Comparison of ENCODE assay signal across 8 cellular contexts in the genomic region with DNA sequence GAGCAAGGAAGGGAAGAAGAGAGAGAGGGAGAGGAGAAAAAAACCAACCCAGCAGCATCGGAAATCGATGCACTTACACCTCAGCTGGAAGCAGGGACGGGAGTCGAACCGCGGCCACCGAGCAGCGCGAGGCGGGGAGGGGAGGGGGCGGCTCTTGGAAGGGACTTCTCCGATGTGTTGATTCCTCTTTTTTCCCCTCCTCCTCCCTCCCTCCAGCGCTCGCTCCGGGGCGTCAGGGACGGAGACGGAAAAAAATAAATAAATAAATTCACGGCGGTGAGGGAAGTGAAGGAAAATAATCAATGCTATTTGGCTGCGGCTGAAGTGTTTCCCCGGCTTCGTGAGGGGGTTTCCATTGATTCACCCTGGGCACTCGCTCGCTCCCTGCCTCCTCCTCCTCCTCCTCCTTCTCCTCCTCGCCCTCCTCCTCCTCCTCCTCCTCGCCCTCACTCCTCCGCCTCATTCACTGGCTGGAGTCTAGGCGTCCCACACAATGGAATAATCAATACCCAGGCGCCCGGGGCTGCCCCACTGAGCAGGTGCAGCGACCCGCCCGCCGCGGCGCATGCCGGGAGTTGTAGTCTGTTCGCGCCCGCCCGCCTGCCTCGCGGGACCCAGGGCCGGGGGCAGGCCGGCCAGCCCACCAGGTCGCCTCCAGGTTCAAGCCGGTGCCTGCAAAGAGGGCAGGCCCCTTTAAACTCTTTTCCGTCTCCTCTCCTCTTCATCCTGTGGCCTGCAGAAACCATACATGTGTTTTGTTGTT. TPM values are rescaled to one million over a fixed set of nuclear protein-coding genes. Genes with fewer than 3 reads are reported as not detected.
A peak's percentile ranks its signal among the peaks of the same experiment; 100 is the strongest.
DNase-seq lines count a peak whose midpoint lies in the region; ATAC-seq and TF ChIP-seq lines count a peak whose summit lies in the region.

TSS of gene ZFHX2 (minus strand) at position 500 of the 763 bp plus-strand sequence. CDS start 16,440 bp downstream, outside the sequence.

- H3K27ac Mint-ChIP-seq in Caco-2 (ENCODE audit: unreplicated experiment) = no peak within 1 kb of the TSS
- H3K27ac Mint-ChIP-seq in nephron = peak within 1 kb of the TSS; percentile 53 to 93 (median 55)

- H3K4me1 ChIP-seq in Caco-2 = 0 out of 2 replicates have a peak, but pooled peaks cover 5% of the 10 kb centered on the region

- no peak for TF ChIP-seq CTCF in Caco-2 (IDR thresholded peaks at IDR 0.05; ENCODE audit: insufficient read depth in 1 of 2, low read depth in 1 of 2, low read length in 1 of 2, severe bottlenecking in 1 of 2, unreplicated experiment in 1 of 2)
- TF ChIP-seq CTCF in fibroblast of pulmonary artery (IDR thresholded peaks at IDR 0.05; ENCODE audit: low read length, missing control alignments) = no peak
- TF ChIP-seq CTCF in nephron (IDR thresholded peaks at IDR 0.05; ENCODE audit: unreplicated experiment in 3 of 3) = no peak

- no peaks in the 10 kb centered on the region for H3K9me3 ChIP-seq in Caco-2
- H3K9me3 ChIP-seq in KOPT-K1 (ENCODE audit: insufficient read depth, low read length, poor library complexity, severe bottlenecking) = no peaks in the 10 kb centered on the region

- peaks cover 8% of the 10 kb centered on the region for H3K36me3 Mint-ChIP-seq in Caco-2 (ENCODE audit: insufficient read depth, unreplicated experiment)
- no peaks in the 10 kb centered on the region for H3K36me3 Mint-ChIP-seq in nephron (ENCODE audit: low read depth)

- ATAC-seq in GM21529 (IDR thresholded peaks at IDR 0.05; ENCODE audit: unreplicated experiment) = peak; percentile 52

- H3K27me3 Mint-ChIP-seq in Caco-2 (ENCODE audit: insufficient read depth, unreplicated experiment) (no peaks in the 10 kb centered on the region), nephron (ENCODE audit: low read depth) (no peaks in the 10 kb centered on the region)

- H3K4me3 ChIP-seq in Caco-2 (ENCODE audit: low read depth, low read length) (peak within 1 kb of the TSS; percentile 54), fibroblast of pulmonary artery (replicated peaks; ENCODE audit: low read depth, low read length) (peak within 1 kb of the TSS; percentile 58)

- H3K4me1 Mint-ChIP-seq in Caco-2 (ENCODE audit: low read depth, unreplicated experiment) (peaks cover under 1% of the 10 kb centered on the region), nephron (peaks cover 14% of the 10 kb centered on the region)

- H3K36me3 ChIP-seq in Caco-2 (ENCODE audit: control insufficient read depth, insufficient read depth, low read length) (no peaks in the 10 kb centered on the region), KOPT-K1 (ENCODE audit: insufficient read depth, low read length) (no peaks in the 10 kb centered on the region)

- no peaks in the 10 kb centered on the region for H3K27me3 ChIP-seq in Caco-2 (replicated peaks; ENCODE audit: control insufficient read depth, insufficient read depth, low read length)

- CTCF ChIA-PET in Caco-2 (lab: Charles Lee) = interaction anchor here (0.7 to 1.5 kb wide), 2 partner anchors 10 to 73 kb away, joined by 4 to 5 read pairs; no protein-coding TSS in a partner anchor

- intact Hi-C loops in Caco-2 (cut with micrococcal nuclease; ENCODE audit: unreplicated experiment) = no loop called here

- no peaks in the 10 kb centered on the region for H3K9me3 Mint-ChIP-seq in Caco-2 (ENCODE audit: unreplicated experiment)
- H3K9me3 Mint-ChIP-seq in nephron = no peaks in the 10 kb centered on the region

- DNase-seq in Caco-2 (peak; percentile 80 to 87), fibroblast of pulmonary artery (ENCODE audit: low read depth) (peak; percentile 31)
- peak; percentile 87 for DNase-seq in activated T-cell treated with anti-CD3 and anti-CD28 coated beads, Interleukin-2, amount 50 U/mL, for 48 hours
- peak; percentile 32 to 71 (median 62) for DNase-seq in stimulated activated naive CD4-positive, alpha-beta T cell (lab: John Stamatoyannopoulos, UW)

- no TSS peak for BruUV-seq in Caco-2 (replicated peaks; lab: Mats Ljungman, UMichigan)

- no peak within 1 kb of the TSS for H3K4me3 Mint-ChIP-seq in Caco-2 (ENCODE audit: unreplicated experiment)
- peak within 1 kb of the TSS in 1 of 3 experiments; percentile 20 for H3K4me3 Mint-ChIP-seq in nephron

- peak within 1 kb of the TSS; percentile 58 for H3K27ac ChIP-seq in KOPT-K1 (ENCODE audit: low read depth, low read length, poor library complexity, severe bottlenecking)

- POLR2A ChIA-PET in Caco-2 (lab: Charles Lee) = interaction anchor here (0.6 to 0.7 kb wide), 2 partner anchors 9 to 231 kb away, joined by 3 to 4 read pairs; no protein-coding TSS in a partner anchor

TF ChIP-seq in PFSK-1, 5 proteins besides CTCF, POLR2A, EP300 and RAD21:
- TF ChIP-seq, protein P1, sequence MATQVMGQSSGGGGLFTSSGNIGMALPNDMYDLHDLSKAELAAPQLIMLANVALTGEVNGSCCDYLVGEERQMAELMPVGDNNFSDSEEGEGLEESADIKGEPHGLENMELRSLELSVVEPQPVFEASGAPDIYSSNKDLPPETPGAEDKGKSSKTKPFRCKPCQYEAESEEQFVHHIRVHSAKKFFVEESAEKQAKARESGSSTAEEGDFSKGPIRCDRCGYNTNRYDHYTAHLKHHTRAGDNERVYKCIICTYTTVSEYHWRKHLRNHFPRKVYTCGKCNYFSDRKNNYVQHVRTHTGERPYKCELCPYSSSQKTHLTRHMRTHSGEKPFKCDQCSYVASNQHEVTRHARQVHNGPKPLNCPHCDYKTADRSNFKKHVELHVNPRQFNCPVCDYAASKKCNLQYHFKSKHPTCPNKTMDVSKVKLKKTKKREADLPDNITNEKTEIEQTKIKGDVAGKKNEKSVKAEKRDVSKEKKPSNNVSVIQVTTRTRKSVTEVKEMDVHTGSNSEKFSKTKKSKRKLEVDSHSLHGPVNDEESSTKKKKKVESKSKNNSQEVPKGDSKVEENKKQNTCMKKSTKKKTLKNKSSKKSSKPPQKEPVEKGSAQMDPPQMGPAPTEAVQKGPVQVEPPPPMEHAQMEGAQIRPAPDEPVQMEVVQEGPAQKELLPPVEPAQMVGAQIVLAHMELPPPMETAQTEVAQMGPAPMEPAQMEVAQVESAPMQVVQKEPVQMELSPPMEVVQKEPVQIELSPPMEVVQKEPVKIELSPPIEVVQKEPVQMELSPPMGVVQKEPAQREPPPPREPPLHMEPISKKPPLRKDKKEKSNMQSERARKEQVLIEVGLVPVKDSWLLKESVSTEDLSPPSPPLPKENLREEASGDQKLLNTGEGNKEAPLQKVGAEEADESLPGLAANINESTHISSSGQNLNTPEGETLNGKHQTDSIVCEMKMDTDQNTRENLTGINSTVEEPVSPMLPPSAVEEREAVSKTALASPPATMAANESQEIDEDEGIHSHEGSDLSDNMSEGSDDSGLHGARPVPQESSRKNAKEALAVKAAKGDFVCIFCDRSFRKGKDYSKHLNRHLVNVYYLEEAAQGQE (IDR thresholded peaks at IDR 0.05; ENCODE audit: insufficient read depth in 1 of 2, low read depth in 2 of 2, low read length in 2 of 2) = no peak
- TF ChIP-seq FOXP2 (optimal IDR thresholded peaks at IDR 0.05; ENCODE audit: borderline replicate concordance, extremely low read depth, extremely low read length, insufficient read depth) = no peak
- peak; percentile 46; the same call in 1 of the 2 replicates for TF ChIP-seq POLR2AphosphoS5 (IDR thresholded peaks at IDR 0.05; ENCODE audit: low read depth, low read length)

RNA-seq across cellular contexts. Expression of gene ZFHX2, which starts in this region (rescaled TPM):
- total RNA-seq in Caco-2 (2022) = 1.1 and 1.4 TPM in 2 replicates
- 5.1 TPM for polyA plus RNA-seq in PFSK-1 (2012; ENCODE audit: insufficient read length, low read depth)

Comparison
In these comparisons a context has a peak if more than half of its experiments do, and no peak if none do; other contexts are left out.
1. Peak in every context shown above with its lines: DNase-seq, ATAC-seq, H3K4me3 ChIP-seq and H3K27ac ChIP-seq.
2. DNase-seq: peak in every context shown above with its lines; median percentile 87 in activated T-cell treated with anti-CD3 and anti-CD28 coated beads, Interleukin-2, amount 50 U/mL, for 48 hours; 84 in Caco-2; 62 in stimulated activated naive CD4-positive, alpha-beta T cell; 31 in fibroblast of pulmonary artery.